In genomic region chr17:65041945-65042639, GRCh38 we compare ENCODE assay signal across 1 cellular context.
TF ChIP-seq lines count a peak whose summit lies in the region.

No MANE protein-coding gene starts in this region.

TF ChIP-seq in GM12878, 131 proteins besides CTCF, POLR2A, EP300 and RAD21:
- TF ChIP-seq ZNF384 (IDR thresholded peaks at IDR 0.05; ENCODE audit: borderline replicate concordance, low read depth, low read length): peak; percentile 41; the same call in 1 of the 2 replicates
- TF ChIP-seq NR2F1 (conservative IDR thresholded peaks at IDR 0.05): peak; percentile 61
- TF ChIP-seq HDGF (IDR thresholded peaks at IDR 0.05): 0 out of 2 replicates have a peak, but pooled peaks have one; percentile 33
- 0 out of 2 replicates have a peak, but pooled peaks have one; percentile 8 for TF ChIP-seq RUNX3 (IDR thresholded peaks at IDR 0.05; ENCODE audit: low read length)
- TF ChIP-seq NR2C1 (IDR thresholded peaks at IDR 0.05): 0 out of 2 replicates have a peak, but pooled peaks have one; percentile 14
- 0 out of 2 replicates have a peak, but pooled peaks have one; percentile 32 for TF ChIP-seq NBN (IDR thresholded peaks at IDR 0.05)
- TF ChIP-seq MLLT1 (IDR thresholded peaks at IDR 0.05): peak; percentile 59
TF ChIP-seq in GM12878: peak in this region for 7; not testable (repeated sequence) for 124.
